1 cellular context compared by ENCODE assay signal in the genomic region with DNA sequence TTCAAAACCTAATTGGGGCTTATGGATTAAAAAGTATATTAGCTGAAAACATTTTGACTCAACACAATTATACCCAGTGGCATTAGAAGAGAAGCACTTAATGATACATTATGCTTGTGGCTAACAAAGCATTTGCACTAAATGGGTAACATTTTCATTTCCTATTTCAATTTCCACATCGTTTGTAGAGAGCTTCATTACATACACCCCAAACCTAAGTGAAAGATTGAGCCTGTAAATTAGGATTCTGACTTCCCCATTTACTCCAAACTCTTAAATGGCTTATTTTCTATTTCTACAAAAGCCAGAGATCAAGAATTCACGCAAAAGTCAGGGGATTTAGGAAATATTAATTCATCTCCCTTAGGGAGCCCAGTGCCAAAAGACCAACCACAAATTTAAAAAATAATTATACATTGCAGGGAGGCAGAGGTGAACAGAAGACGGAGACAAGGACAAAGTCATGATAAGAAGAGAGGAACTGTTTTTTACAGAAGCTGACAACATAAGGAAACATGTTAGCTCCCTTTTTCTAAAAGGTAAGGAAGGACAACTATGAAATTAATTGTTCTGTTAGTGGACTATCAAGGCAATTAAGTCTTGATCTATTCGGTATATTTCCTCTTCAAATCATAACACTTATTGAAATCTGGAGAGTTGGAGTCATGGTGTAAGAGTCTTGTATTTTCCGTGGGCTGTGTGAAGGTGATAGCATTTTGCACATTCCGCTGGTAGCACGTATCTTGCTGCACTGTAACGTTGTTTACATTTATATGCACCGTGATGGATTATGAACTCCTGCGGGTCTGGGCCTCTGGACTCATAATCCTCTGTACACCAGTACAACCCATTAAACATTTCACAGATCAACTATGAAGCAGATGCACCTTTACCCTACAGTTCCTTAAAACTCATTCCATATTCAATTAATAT.
TF ChIP-seq lines count a peak whose summit lies in the region.

No MANE protein-coding gene starts in this region.

TF ChIP-seq in H1, 55 proteins besides CTCF, POLR2A, EP300 and RAD21:
- TF ChIP-seq KDM1A (IDR thresholded peaks at IDR 0.05; ENCODE audit: borderline replicate concordance, low read length) (no peak), FOSL1 (IDR thresholded peaks at IDR 0.05; ENCODE audit: insufficient read depth, low read depth, low read length) (no peak), RNF2 (IDR thresholded peaks at IDR 0.05; ENCODE audit: borderline replicate concordance, low read depth, low read length, missing control alignments, poor library complexity, severe bottlenecking) (no peak), RFX5 (IDR thresholded peaks at IDR 0.05; ENCODE audit: borderline replicate concordance, low read depth, low read length) (no peak), POU5F1 (IDR thresholded peaks at IDR 0.05; ENCODE audit: low read depth, low read length) (no peak), SP1 (IDR thresholded peaks at IDR 0.05; ENCODE audit: low read depth, low read length) (no peak), KDM4A (IDR thresholded peaks at IDR 0.05; ENCODE audit: low read depth, low read length, severe bottlenecking) (no peak)
